Comparison of ENCODE assay signal across 15 cellular contexts in the genomic region with DNA sequence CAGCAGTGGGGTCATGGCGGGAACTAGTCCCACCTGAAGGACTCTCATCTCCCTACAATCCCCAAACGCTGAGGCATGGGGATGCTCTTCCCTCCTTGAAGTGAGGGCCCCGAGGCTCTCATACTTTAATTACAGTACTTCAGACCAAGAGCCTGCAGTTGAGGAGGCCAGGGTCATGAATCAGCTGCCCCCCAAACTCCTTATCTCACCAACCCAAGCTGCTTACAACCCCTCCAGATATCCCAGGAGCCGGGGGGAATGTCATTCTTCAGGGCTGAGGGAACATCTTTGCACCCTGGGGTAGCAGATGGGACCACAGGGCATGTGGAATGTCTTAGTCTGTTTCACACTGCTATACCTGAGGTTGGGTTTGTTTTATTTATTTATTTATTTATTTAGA.
"Had no signal": no experiment of that assay in that cellular context is flagged by ENCODE, and none has a peak within 500 bp of the region (broad histone marks: within the 10 kb centered on the region; RNA-seq: fewer than 3 reads in every experiment).

No MANE protein-coding gene starts in this region.

- H3K36me3 Mint-ChIP-seq: natural killer cell had no signal

- ATAC-seq: activated T-cell treated with anti-CD3 and anti-CD28 coated beads, Interleukin-2, amount 50 U/mL, for 4 hours; natural killer cell; sciatic nerve had no signal

- H3K9me3 Mint-ChIP-seq: activated T-cell treated with anti-CD3 and anti-CD28 coated beads, Interleukin-2, amount 50 U/mL, for 4 hours; natural killer cell; stimulated activated naive CD8-positive, alpha-beta T cell treated with anti-CD3 and anti-CD28 coated beads, Interleukin-15, Interleukin-2, amounts not matched to agents 100 ng/mL and 50 ng/mL, for 24 hours had no signal

- H3K4me3 ChIP-seq: esophagus muscularis mucosa, prostate gland, upper lobe of left lung had no signal

- DNase-seq: activated CD4-positive, alpha-beta T cell treated with anti-CD3 and anti-CD28 coated beads for 1 hour; activated CD4-positive, alpha-beta T cell treated with anti-CD3 and anti-CD28 coated beads, Interleukin-2, amount 50 U/mL, for 48 hours; activated gamma-delta T cell; activated T-cell treated with anti-CD3 and anti-CD28 coated beads, Interleukin-2, amount 50 U/mL, for 4 hours; amygdala; foreskin fibroblast; head of caudate nucleus; natural killer cell; T-helper 9 cell; upper lobe of left lung had no signal

- H3K4me3 Mint-ChIP-seq: natural killer cell had no signal

- H3K36me3 ChIP-seq: prostate gland had no signal

- H3K9me3 ChIP-seq: prostate gland, upper lobe of left lung had no signal

- H3K27me3 Mint-ChIP-seq: activated naive CD8-positive, alpha-beta T cell; stimulated activated naive CD8-positive, alpha-beta T cell treated with anti-CD3 and anti-CD28 coated beads, Interleukin-15, Interleukin-2, amounts not matched to agents 100 ng/mL and 50 ng/mL, for 24 hours had no signal

- H3K27me3 ChIP-seq: esophagus muscularis mucosa, upper lobe of left lung had no signal

- H3K27ac Mint-ChIP-seq: natural killer cell; stimulated activated naive CD8-positive, alpha-beta T cell treated with anti-CD3 and anti-CD28 coated beads, Interleukin-15, Interleukin-2, amounts not matched to agents 100 ng/mL and 50 ng/mL, for 24 hours had no signal

- H3K27ac ChIP-seq: esophagus muscularis mucosa, prostate gland, upper lobe of left lung had no signal
